ENCODE assay signal across 23 cellular contexts in genomic region chr7:78063758-78064157, GRCh38.
"Had no signal": no experiment of that assay in that cellular context is flagged by ENCODE, and none has a peak within 500 bp of the region (broad histone marks: within the 10 kb centered on the region; RNA-seq: fewer than 3 reads in every experiment).

No MANE protein-coding gene starts in this region.

- H3K4me3 Mint-ChIP-seq: activated B cell treated with CpG ODN at 0.5 μM for 24 hours; activated CD4-positive, alpha-beta T cell treated with anti-CD3 and anti-CD28 coated beads for 36 hours; activated naive CD8-positive, alpha-beta T cell treated with anti-CD3 and anti-CD28 coated beads for 36 hours; activated T-cell treated with anti-CD3 and anti-CD28 coated beads, Interleukin-2, amount 50 U/mL, for 4 hours; memory B cell; stimulated activated memory B cell treated with anti-CD40 and anti-IgM and Interleukin-4, amounts not matched to agents 10 μg/mL and 1 μg/mL and 100 μg/mL, for 72 hours had no signal

- H3K27me3 ChIP-seq: breast epithelium, colonic mucosa, gastroesophageal sphincter, right lobe of liver, uterus had no signal

- H3K4me1 Mint-ChIP-seq: activated B cell treated with CpG ODN at 0.5 μM for 24 hours; activated CD4-positive, alpha-beta T cell treated with anti-CD3 and anti-CD28 coated beads for 36 hours; activated naive CD8-positive, alpha-beta T cell treated with anti-CD3 and anti-CD28 coated beads for 36 hours had no signal

- H3K9me3 Mint-ChIP-seq: activated B cell treated with CpG ODN at 0.5 μM for 24 hours; activated naive CD8-positive, alpha-beta T cell treated with anti-CD3 and anti-CD28 coated beads for 36 hours; activated T-cell treated with anti-CD3 and anti-CD28 coated beads, Interleukin-2, amount 50 U/mL, for 4 hours; activated T-helper 2 cell treated with anti-CD3 and anti-CD28 coated beads, Interferon-gamma antibody, Interleukin-2, Interleukin-4, amounts not matched to agents 10 μg/mL and 5 μg/mL and 100 μg/mL, durations not matched to agents 14 hours and 24 hours and 36 hours; memory B cell; stimulated activated memory B cell treated with anti-CD40 and anti-IgM and Interleukin-4, amounts not matched to agents 10 μg/mL and 1 μg/mL and 100 μg/mL, for 72 hours had no signal

- H3K36me3 ChIP-seq: breast epithelium, colonic mucosa, gastroesophageal sphincter, right lobe of liver, uterus had no signal

- H3K4me1 ChIP-seq: breast epithelium, colonic mucosa, gastroesophageal sphincter, parathyroid adenoma, right lobe of liver, uterus had no signal

- H3K27ac Mint-ChIP-seq: activated B cell treated with CpG ODN at 0.5 μM for 24 hours; activated CD4-positive, alpha-beta T cell treated with anti-CD3 and anti-CD28 coated beads for 36 hours; activated naive CD8-positive, alpha-beta T cell treated with anti-CD3 and anti-CD28 coated beads for 36 hours; activated T-helper 2 cell treated with anti-CD3 and anti-CD28 coated beads, Interferon-gamma antibody, Interleukin-2, Interleukin-4, amounts not matched to agents 10 μg/mL and 5 μg/mL and 100 μg/mL, durations not matched to agents 14 hours and 24 hours and 36 hours; memory B cell; stimulated activated memory B cell treated with anti-CD40 and anti-IgM and Interleukin-4, amounts not matched to agents 10 μg/mL and 1 μg/mL and 100 μg/mL, for 72 hours had no signal

- H3K36me3 Mint-ChIP-seq: activated naive CD8-positive, alpha-beta T cell treated with anti-CD3 and anti-CD28 coated beads for 36 hours; memory B cell; stimulated activated memory B cell treated with anti-CD40 and anti-IgM and Interleukin-4, amounts not matched to agents 10 μg/mL and 1 μg/mL and 100 μg/mL, for 72 hours had no signal

- DNase-seq: activated B cell treated with CpG ODN at 0.5 μM for 24 hours; activated CD4-positive, alpha-beta T cell treated with anti-CD3 and anti-CD28 coated beads for 36 hours; activated CD4-positive, alpha-beta T cell treated with anti-CD3 and anti-CD28 coated beads, Interleukin-2, amount 50 U/mL, for 48 hours; activated CD8-positive, alpha-beta memory T cell treated with anti-CD3 and anti-CD28 coated beads, Interleukin-2, amount 50 U/mL, for 48 hours; activated naive CD4-positive, alpha-beta T cell treated with Interleukin-2 at 50 U/mL for 16 hours; activated naive CD8-positive, alpha-beta T cell treated with anti-CD3 and anti-CD28 coated beads for 36 hours; activated T-cell treated with anti-CD3 and anti-CD28 coated beads, Interleukin-2, amount 50 U/mL, for 4 hours; colonic mucosa; head of caudate nucleus; hypothalamus; left colon; nucleus accumbens; right lobe of liver; small intestine; T-helper 9 cell; trophoblast cell; uterus had no signal

- H3K9me3 ChIP-seq: breast epithelium, colonic mucosa, gastroesophageal sphincter, right lobe of liver, uterus had no signal

- H3K4me3 ChIP-seq: breast epithelium, colonic mucosa, gastroesophageal sphincter, right lobe of liver, uterus had no signal

- H3K27ac ChIP-seq: breast epithelium, colonic mucosa, gastroesophageal sphincter, parathyroid adenoma, right lobe of liver, uterus had no signal
